Comparison of ENCODE assay signal across 1 cellular context in the genomic region with DNA sequence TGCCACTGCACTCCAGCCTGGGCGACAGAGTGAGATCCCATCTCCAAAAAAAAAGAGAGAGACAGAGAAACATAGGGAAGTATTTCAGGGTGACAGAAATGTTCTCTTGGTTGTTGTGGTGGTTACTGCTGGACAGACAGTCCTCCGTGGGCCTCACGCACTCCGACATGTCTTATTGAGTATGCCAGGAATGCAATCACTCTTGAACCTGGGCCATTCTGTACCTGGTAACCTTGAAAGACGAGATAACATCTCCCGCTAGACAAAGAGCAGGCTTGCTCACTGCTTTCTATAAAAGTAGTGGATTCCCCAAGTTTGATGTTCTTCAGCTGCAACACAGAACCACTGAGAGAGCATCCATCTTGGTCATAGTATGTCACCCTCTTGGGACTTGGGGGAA.
TF ChIP-seq lines count a peak whose summit lies in the region.

No MANE protein-coding gene starts in this region.

TF ChIP-seq in HepG2, 621 proteins besides CTCF, POLR2A, EP300 and RAD21:
- TF ChIP-seq, protein P1, sequence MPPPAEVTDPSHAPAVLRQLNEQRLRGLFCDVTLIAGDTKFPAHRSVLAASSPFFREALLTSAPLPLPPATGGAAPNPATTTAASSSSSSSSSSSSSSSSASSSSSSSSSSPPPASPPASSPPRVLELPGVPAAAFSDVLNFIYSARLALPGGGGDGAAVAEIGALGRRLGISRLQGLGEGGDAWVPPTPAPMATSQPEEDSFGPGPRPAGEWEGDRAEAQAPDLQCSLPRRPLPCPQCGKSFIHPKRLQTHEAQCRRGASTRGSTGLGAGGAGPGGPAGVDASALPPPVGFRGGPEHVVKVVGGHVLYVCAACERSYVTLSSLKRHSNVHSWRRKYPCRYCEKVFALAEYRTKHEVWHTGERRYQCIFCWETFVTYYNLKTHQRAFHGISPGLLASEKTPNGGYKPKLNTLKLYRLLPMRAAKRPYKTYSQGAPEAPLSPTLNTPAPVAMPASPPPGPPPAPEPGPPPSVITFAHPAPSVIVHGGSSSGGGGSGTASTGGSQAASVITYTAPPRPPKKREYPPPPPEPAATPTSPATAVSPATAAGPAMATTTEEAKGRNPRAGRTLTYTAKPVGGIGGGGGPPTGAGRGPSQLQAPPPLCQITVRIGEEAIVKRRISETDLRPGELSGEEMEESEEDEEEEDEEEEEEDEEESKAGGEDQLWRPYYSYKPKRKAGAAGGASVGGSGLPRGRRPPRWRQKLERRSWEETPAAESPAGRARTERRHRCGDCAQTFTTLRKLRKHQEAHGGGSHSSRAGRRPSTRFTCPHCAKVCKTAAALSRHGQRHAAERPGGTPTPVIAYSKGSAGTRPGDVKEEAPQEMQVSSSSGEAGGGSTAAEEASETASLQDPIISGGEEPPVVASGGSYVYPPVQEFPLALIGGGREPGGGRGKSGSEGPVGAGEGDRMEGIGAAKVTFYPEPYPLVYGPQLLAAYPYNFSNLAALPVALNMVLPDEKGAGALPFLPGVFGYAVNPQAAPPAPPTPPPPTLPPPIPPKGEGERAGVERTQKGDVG (CRISPR knock-in tag; IDR thresholded peaks at IDR 0.05; ENCODE audit: borderline replicate concordance): no peak
- no peak for TF ChIP-seq TBL1XR1 (IDR thresholded peaks at IDR 0.05; ENCODE audit: borderline replicate concordance, low read length, partially characterized antibody)
- no peak for TF ChIP-seq SP2 (CRISPR knock-in tag; IDR thresholded peaks at IDR 0.05)
- no peak for TF ChIP-seq LRRFIP1 (CRISPR knock-in tag; conservative IDR thresholded peaks at IDR 0.05)
- TF ChIP-seq, protein P2, sequence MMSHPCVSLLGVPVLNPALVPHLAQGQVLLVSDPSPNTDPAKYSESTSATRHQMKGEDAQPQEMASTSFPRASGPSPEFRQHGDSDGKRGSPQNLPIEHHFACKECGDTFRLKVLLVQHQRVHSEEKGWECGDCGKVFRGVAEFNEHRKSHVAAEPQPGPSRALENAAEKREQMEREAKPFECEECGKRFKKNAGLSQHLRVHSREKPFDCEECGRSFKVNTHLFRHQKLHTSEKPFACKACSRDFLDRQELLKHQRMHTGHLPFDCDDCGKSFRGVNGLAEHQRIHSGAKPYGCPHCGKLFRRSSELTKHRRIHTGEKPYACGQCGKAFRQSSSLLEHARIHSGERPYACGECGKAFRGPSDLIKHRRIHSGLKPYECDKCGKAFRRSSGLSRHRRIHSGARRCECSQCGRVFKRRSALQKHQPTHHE (CRISPR knock-in tag; IDR thresholded peaks at IDR 0.05; ENCODE audit: borderline replicate concordance): no peak
- TF ChIP-seq, protein P3, sequence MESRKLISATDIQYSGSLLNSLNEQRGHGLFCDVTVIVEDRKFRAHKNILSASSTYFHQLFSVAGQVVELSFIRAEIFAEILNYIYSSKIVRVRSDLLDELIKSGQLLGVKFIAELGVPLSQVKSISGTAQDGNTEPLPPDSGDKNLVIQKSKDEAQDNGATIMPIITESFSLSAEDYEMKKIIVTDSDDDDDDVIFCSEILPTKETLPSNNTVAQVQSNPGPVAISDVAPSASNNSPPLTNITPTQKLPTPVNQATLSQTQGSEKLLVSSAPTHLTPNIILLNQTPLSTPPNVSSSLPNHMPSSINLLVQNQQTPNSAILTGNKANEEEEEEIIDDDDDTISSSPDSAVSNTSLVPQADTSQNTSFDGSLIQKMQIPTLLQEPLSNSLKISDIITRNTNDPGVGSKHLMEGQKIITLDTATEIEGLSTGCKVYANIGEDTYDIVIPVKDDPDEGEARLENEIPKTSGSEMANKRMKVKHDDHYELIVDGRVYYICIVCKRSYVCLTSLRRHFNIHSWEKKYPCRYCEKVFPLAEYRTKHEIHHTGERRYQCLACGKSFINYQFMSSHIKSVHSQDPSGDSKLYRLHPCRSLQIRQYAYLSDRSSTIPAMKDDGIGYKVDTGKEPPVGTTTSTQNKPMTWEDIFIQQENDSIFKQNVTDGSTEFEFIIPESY (CRISPR knock-in tag; IDR thresholded peaks at IDR 0.05): peak; percentile 77
- peak; percentile 82 for TF ChIP-seq TEAD3 (CRISPR knock-in tag; optimal IDR thresholded peaks at IDR 0.05; ENCODE audit: borderline replicate concordance)
- peak; percentile 17; the same call in 1 of the 2 replicates for TF ChIP-seq BCL6 (CRISPR knock-in tag; IDR thresholded peaks at IDR 0.05)
- no peak for TF ChIP-seq ZNF563 (CRISPR knock-in tag; IDR thresholded peaks at IDR 0.05)
- TF ChIP-seq ZMYM4 (CRISPR knock-in tag; IDR thresholded peaks at IDR 0.05): 0 out of 2 replicates have a peak, but pooled peaks have one; percentile 43
- no peak for TF ChIP-seq FUBP1 (CRISPR knock-in tag; IDR thresholded peaks at IDR 0.05; ENCODE audit: borderline replicate concordance)
